In the genomic region with DNA sequence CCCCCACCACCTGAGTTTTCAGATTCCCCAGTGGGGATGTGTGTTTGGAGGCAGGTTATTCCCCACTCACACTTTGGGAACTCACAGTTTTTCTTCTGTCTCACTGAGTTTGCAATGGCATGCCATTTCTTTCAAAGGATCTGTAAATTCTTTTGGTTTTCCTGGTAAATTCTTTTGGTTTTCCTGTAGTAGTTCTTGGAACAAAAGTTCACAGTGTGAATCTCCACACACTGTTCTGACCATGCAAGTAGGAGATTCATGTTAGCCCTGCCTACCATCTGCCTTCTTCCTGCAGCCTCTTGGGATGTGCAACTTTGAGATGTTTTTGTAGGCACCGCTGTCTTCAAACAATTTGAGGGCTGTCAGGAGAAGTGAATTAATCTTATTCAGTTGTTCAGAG, we compare ENCODE assay signal across 12 cellular contexts.
"Had no signal": no experiment of that assay in that cellular context is flagged by ENCODE, and none has a peak within 500 bp of the region (broad histone marks: within the 10 kb centered on the region; RNA-seq: fewer than 3 reads in every experiment).

No MANE protein-coding gene starts in this region.

- ATAC-seq: activated CD4-positive, alpha-beta T cell treated with anti-CD3 and anti-CD28 coated beads for 36 hours; activated CD8-positive, alpha-beta T cell treated with anti-CD3 and anti-CD28 coated beads for 36 hours; activated T-cell treated with anti-CD3 and anti-CD28 coated beads, Interleukin-2, amount 50 U/mL, for 72 hours; esophagus mucosa; foreskin keratinocyte; T-cell had no signal

- H3K4me3 ChIP-seq: ascending aorta, skin epidermis had no signal

- DNase-seq: activated CD4-positive, alpha-beta T cell treated with anti-CD3 and anti-CD28 coated beads for 36 hours; activated CD8-positive, alpha-beta memory T cell treated with anti-CD3 and anti-CD28 coated beads, Interleukin-2, amount 50 U/mL, for 4 hours; activated CD8-positive, alpha-beta T cell treated with anti-CD3 and anti-CD28 coated beads for 36 hours; activated naive CD4-positive, alpha-beta T cell; activated T-cell treated with anti-CD3 and anti-CD28 coated beads, Interleukin-2, amount 50 U/mL, for 72 hours; foreskin keratinocyte; head of caudate nucleus; T-cell; WERI-Rb-1 had no signal
